8 cellular contexts compared by ENCODE assay signal in the genomic region with DNA sequence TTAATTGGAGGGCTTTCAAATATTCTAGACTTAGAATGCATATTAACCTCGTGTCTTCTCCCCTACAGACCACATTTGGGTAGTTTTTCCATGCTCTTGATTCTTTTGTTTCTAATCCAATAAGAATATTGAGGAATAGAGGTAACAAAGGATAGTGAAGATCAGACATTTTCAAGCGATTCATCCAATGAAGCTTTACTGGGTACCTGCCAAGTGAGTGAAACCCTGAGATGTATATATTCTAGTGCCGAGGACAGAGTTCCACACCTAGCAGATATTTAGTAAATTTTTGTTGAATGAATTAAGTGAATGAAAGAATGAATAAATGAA. TPM values are rescaled to one million over a fixed set of nuclear protein-coding genes. Genes with fewer than 3 reads are reported as not detected.
DNase-seq lines count a peak whose midpoint lies in the region; ATAC-seq and TF ChIP-seq lines count a peak whose summit lies in the region.

No MANE protein-coding gene starts in this region.

- H3K27ac Mint-ChIP-seq in CD8-positive, alpha-beta memory T cell: peak overlapping the region; percentile 84 to 97 (median 94)
- peak overlapping the region; percentile 91 for H3K27ac Mint-ChIP-seq in activated B cell treated with CpG ODN at 0.5 μM for 24 hours

- DNase-seq in CD8-positive, alpha-beta memory T cell: no peak
- DNase-seq in activated B cell treated with CpG ODN at 0.5 μM for 24 hours: no peak
- DNase-seq in thoracic aorta (ENCODE audit: low spot score): no peak
- DNase-seq in T-helper 9 cell: no peak
- no peak for DNase-seq in AG20443 (ENCODE audit: low spot score)

- peaks cover 0 to 4% of the 10 kb centered on the region in 2 donors for H3K27me3 Mint-ChIP-seq in CD8-positive, alpha-beta memory T cell
- peaks cover 5% of the 10 kb centered on the region for H3K27me3 Mint-ChIP-seq in activated B cell treated with CpG ODN at 0.5 μM for 24 hours

- peak; percentile 5 for ATAC-seq in HG02610 (IDR thresholded peaks at IDR 0.05; ENCODE audit: unreplicated experiment)
- no peak for ATAC-seq in activated B cell treated with CpG ODN at 0.5 μM for 24 hours (ENCODE audit: low read depth)
- ATAC-seq in thoracic aorta (ENCODE audit: insufficient number of reproducible peaks, low FRiP score, low read depth): peak; percentile 13
- no peak for ATAC-seq in HG02763 (IDR thresholded peaks at IDR 0.05; ENCODE audit: unreplicated experiment)

- H3K4me1 Mint-ChIP-seq in CD8-positive, alpha-beta memory T cell: peaks cover 17 to 21% (median 19%) of the 10 kb centered on the region in 3 donors
- H3K4me1 Mint-ChIP-seq in activated B cell treated with CpG ODN at 0.5 μM for 24 hours: peaks cover 19% of the 10 kb centered on the region

- no peaks in the 10 kb centered on the region for H3K27me3 ChIP-seq in CD8-positive, alpha-beta memory T cell (ENCODE audit: insufficient read depth, low read length, poor library complexity, severe bottlenecking)
- H3K27me3 ChIP-seq in iPS-18a (ENCODE audit: control insufficient read depth, insufficient read depth, low read length) (peaks cover 11% of the 10 kb centered on the region), thoracic aorta (replicated peaks; ENCODE audit: insufficient read depth) (no peaks in the 10 kb centered on the region)

- no peaks in the 10 kb centered on the region for H3K9me3 ChIP-seq in CD8-positive, alpha-beta memory T cell (ENCODE audit: low read length)
- H3K9me3 ChIP-seq in iPS-18a (ENCODE audit: control insufficient read depth, low read depth, low read length): no peaks in the 10 kb centered on the region
- H3K9me3 ChIP-seq in thoracic aorta: no peaks in the 10 kb centered on the region

- intact Hi-C loops in activated B cell treated with CpG ODN at 0.5 μM for 24 hours (cut with micrococcal nuclease): loop anchor here (5.0 kb wide), 2 partner anchors 1125 to 1500 kb away; partner anchors contain the start of genes BRCA2, NBEA and ZAR1L

- TF ChIP-seq CTCF in activated B cell treated with CpG ODN at 0.5 μM for 24 hours (IDR thresholded peaks at IDR 0.05) (no peak), thoracic aorta (IDR thresholded peaks at IDR 0.05) (no peak)

- peaks cover 13% of the 10 kb centered on the region for H3K4me1 ChIP-seq in CD8-positive, alpha-beta memory T cell (ENCODE audit: insufficient read depth, low read length)
- H3K4me1 ChIP-seq in iPS-18a (ENCODE audit: control insufficient read depth, low read depth, low read length) (peaks cover 5% of the 10 kb centered on the region), thoracic aorta (ENCODE audit: control insufficient read depth in 1 of 2, low read depth in 2 of 2) (peaks cover 0 to 9% of the 10 kb centered on the region in 2 donors)

- H3K9ac ChIP-seq in iPS-18a (ENCODE audit: low read length): peak overlapping the region; percentile 98

- peaks cover 0 to 23% (median 3%) of the 10 kb centered on the region in 3 donors for H3K36me3 Mint-ChIP-seq in CD8-positive, alpha-beta memory T cell
- H3K36me3 Mint-ChIP-seq in activated B cell treated with CpG ODN at 0.5 μM for 24 hours (ENCODE audit: low read depth): peaks cover 15% of the 10 kb centered on the region

- H3K9me3 Mint-ChIP-seq in CD8-positive, alpha-beta memory T cell: peaks cover 0 to 2% (median 0%) of the 10 kb centered on the region in 5 donors
- H3K9me3 Mint-ChIP-seq in activated B cell treated with CpG ODN at 0.5 μM for 24 hours: no peaks in the 10 kb centered on the region

- H3K27ac ChIP-seq in CD8-positive, alpha-beta memory T cell (ENCODE audit: low read depth, low read length): peak overlapping the region; percentile 64
- H3K27ac ChIP-seq in iPS-18a (ENCODE audit: low read length): no peak overlapping the region
- H3K27ac ChIP-seq in thoracic aorta: peak overlapping the region; percentile 31 to 51

- H3K4me3 Mint-ChIP-seq in CD8-positive, alpha-beta memory T cell: peak overlapping the region; percentile 86 to 98 (median 95)
- H3K4me3 Mint-ChIP-seq in activated B cell treated with CpG ODN at 0.5 μM for 24 hours: peak overlapping the region; percentile 93

- H3K4me3 ChIP-seq in CD8-positive, alpha-beta memory T cell (ENCODE audit: low read length): peak overlapping the region; percentile 86
- peak overlapping the region; percentile 100 for H3K4me3 ChIP-seq in iPS-18a (ENCODE audit: low read length)
- peak overlapping the region; percentile 95 for H3K4me3 ChIP-seq in thoracic aorta

- POLR2A ChIA-PET in CD8-positive, alpha-beta memory T cell (lab: Charles Lee): interaction anchor here (0.6 to 1.7 kb wide), 3 partner anchors 44 to 274 kb away, joined by 3 to 4 read pairs (median 3); no protein-coding TSS in a partner anchor
- POLR2A ChIA-PET in activated B cell treated with CpG ODN at 0.5 μM for 24 hours (lab: Charles Lee): interaction anchor here (0.6 to 1.9 kb wide), 3 partner anchors 8 to 274 kb away, joined by 5 to 14 read pairs (median 10); no protein-coding TSS in a partner anchor

- no peaks in the 10 kb centered on the region for H3K36me3 ChIP-seq in CD8-positive, alpha-beta memory T cell (ENCODE audit: insufficient read depth, low read length)
- H3K36me3 ChIP-seq in iPS-18a (ENCODE audit: control insufficient read depth, low read depth, low read length) (peaks cover 26% of the 10 kb centered on the region), thoracic aorta (no peaks in the 10 kb centered on the region)

- CTCF ChIA-PET in CD8-positive, alpha-beta memory T cell (lab: Charles Lee): interaction anchor here (0.5 to 1.7 kb wide), 4 partner anchors 10 to 1422 kb away, joined by 3 to 4 read pairs (median 3); no protein-coding TSS in a partner anchor
- CTCF ChIA-PET in activated B cell treated with CpG ODN at 0.5 μM for 24 hours (lab: Charles Lee): no interaction called here

RNA-seq across cellular contexts. Expression of gene RFC3, which starts 0.5 kb away (rescaled TPM):
- total RNA-seq in CD8-positive, alpha-beta memory T cell: 10 to 100 TPM; 58.0 to 59.2 TPM
- 3.4 TPM for polyA plus RNA-seq in CD8-positive, alpha-beta memory T cell
- total RNA-seq in activated B cell treated with CpG ODN at 0.5 μM for 24 hours (13.5 and 14.3 TPM in 2 replicates), thoracic aorta (1 to 10 TPM; 2.6 to 6.3 TPM)

Comparison
In these comparisons a context has a peak if more than half of its experiments do, and no peak if none do; other contexts are left out.
1. ATAC-seq: peak in HG02610 (single experiment) and thoracic aorta (single experiment); none in activated B cell treated with CpG ODN at 0.5 μM for 24 hours (single experiment) and HG02763 (single experiment).
2. Peak in every context shown above with its lines, with median percentiles within 50 percentile points of each other: H3K4me3 ChIP-seq.